9 cellular contexts compared by ENCODE assay signal in genomic region chr12:110102255-110102654, GRCh38. TPM values are rescaled to one million over a fixed set of nuclear protein-coding genes. Genes with fewer than 3 reads are reported as not detected.
DNase-seq lines count a peak whose midpoint lies in the region; ATAC-seq and TF ChIP-seq lines count a peak whose summit lies in the region.
"Had no signal": no experiment of that assay in that cellular context is flagged by ENCODE, and none has a peak within 500 bp of the region (broad histone marks: within the 10 kb centered on the region; RNA-seq: fewer than 3 reads in every experiment).

No MANE protein-coding gene starts in this region.

- TF ChIP-seq CTCF in AG10803 (conservative IDR thresholded peaks at IDR 0.05; ENCODE audit: low read length) (peak; percentile 47), GM12875 (IDR thresholded peaks at IDR 0.05; ENCODE audit: borderline replicate concordance, insufficient read depth, low read depth, low read length) (peak; percentile 16; the same call in 1 of the 2 replicates), smooth muscle cell (IDR thresholded peaks at IDR 0.05; ENCODE audit: borderline replicate concordance, insufficient read depth, poor library complexity, severe bottlenecking) (peak; percentile 29)

- 87% methylated on average over 3 of the region's 3 CpGs for WGBS in smooth muscle cell (ENCODE audit: low lambda C conversion rate)

- no peak overlapping the region for H2AFZ ChIP-seq in smooth muscle cell (ENCODE audit: low read depth)

- H3F3A ChIP-seq in smooth muscle cell (ENCODE audit: low read depth) = no peaks in the 10 kb centered on the region

- H4K20me1 ChIP-seq in smooth muscle cell (ENCODE audit: low read depth) = no peaks in the 10 kb centered on the region

- no peaks in the 10 kb centered on the region for H3K9me3 Mint-ChIP-seq in activated CD4-positive, alpha-beta memory T cell treated with anti-CD3 and anti-CD28 coated beads for 36 hours
- H3K9me3 Mint-ChIP-seq: immature natural killer cell had no signal

- no peak for ATAC-seq in GM18519 (IDR thresholded peaks at IDR 0.05; ENCODE audit: low FRiP score, unreplicated experiment)

- H3K27ac ChIP-seq in smooth muscle cell (ENCODE audit: low read depth) = no peak overlapping the region

- H3K27me3 ChIP-seq in smooth muscle cell (ENCODE audit: low read depth) = no peaks in the 10 kb centered on the region

- DNase-seq in AG10803 (ENCODE audit: low read depth) = peak; percentile 53
- peak; percentile 85 for DNase-seq in NCI-H446 treated with DMSO at 0.1 percent for 48 hours (lab: John Stamatoyannopoulos, UW)
- DNase-seq in activated CD4-positive, alpha-beta memory T cell treated with anti-CD3 and anti-CD28 coated beads for 36 hours = peak; percentile 71
- DNase-seq in germinal center (ENCODE audit: low spot score) = peak; percentile 69
- DNase-seq in smooth muscle cell (lab: John Stamatoyannopoulos, UW; ENCODE audit: unreplicated experiment) = no peak
- DNase-seq in cerebellum (ENCODE audit: low spot score) = no peak

- no peak overlapping the region for H3K4me3 Mint-ChIP-seq in activated CD4-positive, alpha-beta memory T cell treated with anti-CD3 and anti-CD28 coated beads for 36 hours
- H3K4me3 Mint-ChIP-seq: immature natural killer cell had no signal

- no peaks in the 10 kb centered on the region for H3K36me3 Mint-ChIP-seq in activated CD4-positive, alpha-beta memory T cell treated with anti-CD3 and anti-CD28 coated beads for 36 hours
- H3K36me3 Mint-ChIP-seq: immature natural killer cell had no signal

- POLR2A ChIA-PET in activated CD4-positive, alpha-beta memory T cell treated with anti-CD3 and anti-CD28 coated beads for 36 hours (lab: Charles Lee) = no interaction called here

- H3K27ac Mint-ChIP-seq in activated CD4-positive, alpha-beta memory T cell treated with anti-CD3 and anti-CD28 coated beads for 36 hours = no peak overlapping the region
- H3K27ac Mint-ChIP-seq: immature natural killer cell had no signal

- no peak overlapping the region for H3K4me3 ChIP-seq in AG10803 (ENCODE audit: low read length)
- no peak overlapping the region for H3K4me3 ChIP-seq in GM12875 (ENCODE audit: low read depth, low read length)
- H3K4me3 ChIP-seq in smooth muscle cell = no peak overlapping the region

- no peaks in the 10 kb centered on the region for H3K9me3 ChIP-seq in smooth muscle cell (replicated peaks; ENCODE audit: low read depth)

- H3K27me3 Mint-ChIP-seq in activated CD4-positive, alpha-beta memory T cell treated with anti-CD3 and anti-CD28 coated beads for 36 hours = no peaks in the 10 kb centered on the region

- H3K79me2 ChIP-seq in smooth muscle cell (ENCODE audit: low read depth) = no peaks in the 10 kb centered on the region

- peaks cover 7% of the 10 kb centered on the region for H3K4me1 Mint-ChIP-seq in activated CD4-positive, alpha-beta memory T cell treated with anti-CD3 and anti-CD28 coated beads for 36 hours (ENCODE audit: low read depth)

- H3K36me3 ChIP-seq in smooth muscle cell (ENCODE audit: low read depth) = no peaks in the 10 kb centered on the region

- no peaks in the 10 kb centered on the region for H3K4me1 ChIP-seq in smooth muscle cell (ENCODE audit: low read depth)

- no peak overlapping the region for H3K4me2 ChIP-seq in smooth muscle cell

- H3K9ac ChIP-seq in smooth muscle cell (ENCODE audit: low read depth) = no peak overlapping the region

- CTCF ChIA-PET in activated CD4-positive, alpha-beta memory T cell treated with anti-CD3 and anti-CD28 coated beads for 36 hours (lab: Charles Lee) = interaction anchor here (0.6 to 5.0 kb wide), 16 partner anchors 9 to 329 kb away, joined by 3 to 71 read pairs (median 4); partner anchors contain the start of gene ATP2A2

- intact Hi-C loops in activated CD4-positive, alpha-beta memory T cell treated with anti-CD3 and anti-CD28 coated beads for 36 hours (cut with micrococcal nuclease) = loop anchor here (5.0 kb wide), 1 partner anchor 500 kb away; no protein-coding TSS in a partner anchor

RNA-seq across cellular contexts. Expression of gene IFT81, which starts 21.9 kb away (rescaled TPM):
- 1 to 10 TPM; 2.9 to 3.4 TPM for total RNA-seq in activated CD4-positive, alpha-beta memory T cell treated with anti-CD3 and anti-CD28 coated beads for 36 hours
- total RNA-seq in smooth muscle cell (11.0 and 14.7 TPM in 2 replicates), cerebellum (49.3 TPM)
- polyA plus RNA-seq in smooth muscle cell = 8.0 and 9.1 TPM in 2 replicates

RNA-seq across cellular contexts. Expression of gene C12orf76, which starts 53.9 kb away (rescaled TPM):
- total RNA-seq in activated CD4-positive, alpha-beta memory T cell treated with anti-CD3 and anti-CD28 coated beads for 36 hours = 10 to 100 TPM; 14.2 to 17.1 TPM
- total RNA-seq in smooth muscle cell = 12.0 and 16.8 TPM in 2 replicates
- polyA plus RNA-seq in smooth muscle cell = 10.0 and 13.9 TPM in 2 replicates
- 48.5 TPM for total RNA-seq in cerebellum

Comparison
In these comparisons a context has a peak if more than half of its experiments do, and no peak if none do; other contexts are left out.
1. DNase-seq: peak in AG10803 (single experiment), NCI-H446 treated with DMSO at 0.1 percent for 48 hours (single experiment), activated CD4-positive, alpha-beta memory T cell treated with anti-CD3 and anti-CD28 coated beads for 36 hours (single experiment) and germinal center (single experiment); none in smooth muscle cell (single experiment) and cerebellum (single experiment).
2. Peak in every context shown above with its lines, with median percentiles within 50 percentile points of each other: CTCF ChIP-seq.